Comparison of ENCODE assay signal across 9 cellular contexts in genomic region chr15:25783607-25784131, GRCh38.
DNase-seq lines count a peak whose midpoint lies in the region; ATAC-seq and TF ChIP-seq lines count a peak whose summit lies in the region.
"Had no signal": no experiment of that assay in that cellular context is flagged by ENCODE, and none has a peak within 500 bp of the region (broad histone marks: within the 10 kb centered on the region; RNA-seq: fewer than 3 reads in every experiment).

No MANE protein-coding gene starts in this region.

- no peak overlapping the region for H3K4me3 Mint-ChIP-seq in chondrocyte (ENCODE audit: unreplicated experiment)

- peaks cover 75% of the 10 kb centered on the region for H3K4me1 Mint-ChIP-seq in chondrocyte (ENCODE audit: low read depth)

- peak overlapping the region; percentile 98 for H3K27ac Mint-ChIP-seq in chondrocyte (ENCODE audit: unreplicated experiment)

- DNase-seq in G401 (ENCODE audit: low spot score) (peak; percentile 37), SW480 (ENCODE audit: low spot score) (peak; percentile 14), chondrocyte (ENCODE audit: low spot score) (no peak), DMS79 (lab: John Stamatoyannopoulos, UW) (no peak), T1000 (lab: John Stamatoyannopoulos, UW) (no peak)
- DNase-seq in stimulated activated CD4-positive, alpha-beta T cell treated with anti-CD3 and anti-CD28 coated beads, Interleukin-12 subunit alpha, Interleukin-12 subunit beta, amount 100 ng/mL, for 4 hours: peak; percentile 36

- peak; percentile 74 for TF ChIP-seq CTCF in chondrocyte (IDR thresholded peaks at IDR 0.05)

- ATAC-seq in HG03521 (IDR thresholded peaks at IDR 0.05; ENCODE audit: unreplicated experiment): no peak
- no peak for ATAC-seq in HG02623 (IDR thresholded peaks at IDR 0.05; ENCODE audit: unreplicated experiment)
- ATAC-seq: left colon had no signal

- H3K27me3 Mint-ChIP-seq in chondrocyte (ENCODE audit: low read depth): no peaks in the 10 kb centered on the region

- no peaks in the 10 kb centered on the region for H3K9me3 Mint-ChIP-seq in chondrocyte (ENCODE audit: low read depth)

- H3K36me3 Mint-ChIP-seq in chondrocyte (ENCODE audit: low read depth): peaks cover 17% of the 10 kb centered on the region

- in situ Hi-C loops in G401 (cut with HindIII; ENCODE audit: low sequenced_read_pairs): no loop called here

Comparison
In these comparisons a context has a peak if more than half of its experiments do, and no peak if none do; other contexts are left out.
1. DNase-seq: peak in G401 (single experiment), SW480 (single experiment) and stimulated activated CD4-positive, alpha-beta T cell treated with anti-CD3 and anti-CD28 coated beads, Interleukin-12 subunit alpha, Interleukin-12 subunit beta, amount 100 ng/mL, for 4 hours (single experiment); none in chondrocyte (single experiment), DMS79 (single experiment) and T1000 (single experiment).